In genomic region chr20:32109392-32110172, GRCh38 we compare ENCODE assay signal across 8 cellular contexts. TPM values are rescaled to one million over a fixed set of nuclear protein-coding genes. Genes with fewer than 3 reads are reported as not detected.
DNase-seq lines count a peak whose midpoint lies in the region; ATAC-seq and TF ChIP-seq lines count a peak whose summit lies in the region.

TSS of gene TM9SF4 (plus strand) at chr20:32109714. CDS start at chr20:32109741, 27 bp downstream.

- ATAC-seq in GM18907 (IDR thresholded peaks at IDR 0.05; ENCODE audit: unreplicated experiment) (peak; percentile 84), HG03159 (IDR thresholded peaks at IDR 0.05; ENCODE audit: unreplicated experiment) (peak; percentile 84), WTC11 (peak; percentile 77)

- H3K4me3 ChIP-seq in AG04449 (ENCODE audit: low read depth, low read length) = peak within 1 kb of the TSS; percentile 98
- H3K4me3 ChIP-seq in cardiac fibroblast (replicated peaks in 1 of 2; ENCODE audit: low read depth in 2 of 2, low read length in 2 of 2) = peak within 1 kb of the TSS; percentile 96
- peak within 1 kb of the TSS; percentile 78 for H3K4me3 ChIP-seq in smooth muscle cell

- peak within 1 kb of the TSS; percentile 93 for H2AFZ ChIP-seq in smooth muscle cell (ENCODE audit: low read depth)

- POLR2A ChIA-PET in AG04449 (lab: Yijun Ruan, JAX) = interaction anchor here (1.3 kb wide), 1 partner anchor 14 kb away, joined by 3 read pairs; no protein-coding TSS in a partner anchor
- POLR2A ChIA-PET in WTC11 (lab: Charles Lee) = interaction anchor here (0.5 to 0.8 kb wide), 3 partner anchors 57 to 305 kb away, joined by 3 read pairs; partner anchors contain the start of gene HCK

- H3K4me3 Mint-ChIP-seq in WTC11 = peak within 1 kb of the TSS; percentile 96

- WGBS in smooth muscle cell (ENCODE audit: low lambda C conversion rate) = under 1% methylated on average over 38 of the region's 38 CpGs

- H3K4me1 ChIP-seq in smooth muscle cell (ENCODE audit: low read depth) = peaks cover 9% of the 10 kb centered on the region

- no peaks in the 10 kb centered on the region for H3K36me3 ChIP-seq in smooth muscle cell (ENCODE audit: low read depth)

- peak within 1 kb of the TSS; percentile 98 for H3K27ac ChIP-seq in smooth muscle cell (ENCODE audit: low read depth)

- H3K9ac ChIP-seq in smooth muscle cell (ENCODE audit: low read depth) = peak within 1 kb of the TSS; percentile 99

- H3K27ac Mint-ChIP-seq in WTC11 = peak within 1 kb of the TSS; percentile 100

- no peak for TF ChIP-seq CTCF in AG04449 (IDR thresholded peaks at IDR 0.05; ENCODE audit: insufficient read depth, low read length, missing control alignments)
- no peak for TF ChIP-seq CTCF in WTC11 (IDR thresholded peaks at IDR 0.05)
- TF ChIP-seq CTCF in cardiac fibroblast (IDR thresholded peaks at IDR 0.05; ENCODE audit: low read depth, low read length) = no peak
- no peak for TF ChIP-seq CTCF in smooth muscle cell (IDR thresholded peaks at IDR 0.05; ENCODE audit: borderline replicate concordance, insufficient read depth, poor library complexity, severe bottlenecking)

- peak; percentile 57 for DNase-seq in AG04449 (ENCODE audit: low read depth, low spot score)
- peak; percentile 97 for DNase-seq in NCI-H2227 treated with DMSO at 0.1 percent for 48 hours (lab: John Stamatoyannopoulos, UW)
- DNase-seq in WTC11 (ENCODE audit: low spot score) = peak; percentile 86
- DNase-seq in cardiac fibroblast (ENCODE audit: low read depth in 2 of 2) = peak; percentile 96 to 97
- peak; percentile 94 for DNase-seq in iPS-NIHi7 (ENCODE audit: extremely low spot score)
- DNase-seq in smooth muscle cell (lab: John Stamatoyannopoulos, UW; ENCODE audit: unreplicated experiment) = peak; percentile 77

- H4K20me1 ChIP-seq in smooth muscle cell (ENCODE audit: low read depth) = peaks cover 35% of the 10 kb centered on the region

- CTCF ChIA-PET in AG04449 (lab: Yijun Ruan, JAX) = interaction anchor here (0.7 to 3.0 kb wide), 4 partner anchors 18 to 287 kb away, joined by 3 to 15 read pairs (median 4); partner anchors contain the start of gene PDRG1
- CTCF ChIA-PET in WTC11 (lab: Charles Lee) = interaction anchor here (1.0 to 1.5 kb wide), 4 partner anchors 19 to 256 kb away, joined by 3 to 6 read pairs (median 4); partner anchors contain the start of gene PDRG1

- H3K4me2 ChIP-seq in smooth muscle cell = peak within 1 kb of the TSS; percentile 99

- H3K27me3 Mint-ChIP-seq in WTC11 (ENCODE audit: low read depth) = peaks cover 4% of the 10 kb centered on the region

- H3K27me3 ChIP-seq in smooth muscle cell (ENCODE audit: low read depth) = peaks cover 15% of the 10 kb centered on the region

- no peaks in the 10 kb centered on the region for H3K9me3 ChIP-seq in smooth muscle cell (replicated peaks; ENCODE audit: low read depth)

- peaks cover under 1% of the 10 kb centered on the region for H3F3A ChIP-seq in smooth muscle cell (ENCODE audit: low read depth)

- peaks cover 7% of the 10 kb centered on the region for H3K4me1 Mint-ChIP-seq in WTC11

- peaks cover 3% of the 10 kb centered on the region for H3K36me3 Mint-ChIP-seq in WTC11

- H3K9me3 Mint-ChIP-seq in WTC11 = no peaks in the 10 kb centered on the region

- peaks cover 49% of the 10 kb centered on the region for H3K79me2 ChIP-seq in smooth muscle cell (ENCODE audit: low read depth)

TF ChIP-seq in WTC11, 78 proteins besides CTCF, POLR2A, EP300 and RAD21 (continues in another document):
- TF ChIP-seq ZNF219 (CRISPR knock-in tag; IDR thresholded peaks at IDR 0.05; ENCODE audit: borderline replicate concordance) (no peak), FOXJ3 (CRISPR knock-in tag; IDR thresholded peaks at IDR 0.05; ENCODE audit: borderline replicate concordance) (no peak), ZNF232 (CRISPR knock-in tag; IDR thresholded peaks at IDR 0.05) (0 out of 2 replicates have a peak, but pooled peaks have one; percentile 63), TEAD4 (CRISPR knock-in tag; IDR thresholded peaks at IDR 0.05) (no peak), ZNF121 (CRISPR knock-in tag; IDR thresholded peaks at IDR 0.05) (no peak), EMX1 (CRISPR knock-in tag; IDR thresholded peaks at IDR 0.05) (no peak), ZNF425 (CRISPR knock-in tag; conservative IDR thresholded peaks at IDR 0.05) (no peak), NR2C2 (CRISPR knock-in tag; IDR thresholded peaks at IDR 0.05) (no peak), GTF2I (CRISPR knock-in tag; conservative IDR thresholded peaks at IDR 0.05) (no peak), ZNF281 (CRISPR knock-in tag; IDR thresholded peaks at IDR 0.05) (no peak), USF1 (CRISPR knock-in tag; IDR thresholded peaks at IDR 0.05) (peak; percentile 83), ESRRA (CRISPR knock-in tag; IDR thresholded peaks at IDR 0.05; ENCODE audit: borderline replicate concordance) (peak; percentile 73; the same call in 1 of the 2 replicates), ATF1 (CRISPR knock-in tag; IDR thresholded peaks at IDR 0.05) (no peak), ATF6 (CRISPR knock-in tag; IDR thresholded peaks at IDR 0.05) (no peak), ZNF671 (CRISPR knock-in tag; IDR thresholded peaks at IDR 0.05) (no peak), RELA (CRISPR knock-in tag; IDR thresholded peaks at IDR 0.05; ENCODE audit: borderline replicate concordance) (no peak)

RNA-seq across cellular contexts. Expression of gene TM9SF4, which starts in this region (rescaled TPM):
- total RNA-seq in WTC11 (2021) (44.8 to 54.9 TPM (median 50.6 TPM) in 3 replicates), smooth muscle cell (59.2 and 75.8 TPM in 2 replicates)
- polyA plus RNA-seq in smooth muscle cell = 73.9 and 90.2 TPM in 2 replicates

Comparison
In these comparisons a context has a peak if more than half of its experiments do, and no peak if none do; other contexts are left out.
1. Peak in every context shown above with its lines: DNase-seq, ATAC-seq, H3K4me3 ChIP-seq and H3K27ac ChIP-seq.